ENCODE assay signal across 27 cellular contexts in the genomic region with DNA sequence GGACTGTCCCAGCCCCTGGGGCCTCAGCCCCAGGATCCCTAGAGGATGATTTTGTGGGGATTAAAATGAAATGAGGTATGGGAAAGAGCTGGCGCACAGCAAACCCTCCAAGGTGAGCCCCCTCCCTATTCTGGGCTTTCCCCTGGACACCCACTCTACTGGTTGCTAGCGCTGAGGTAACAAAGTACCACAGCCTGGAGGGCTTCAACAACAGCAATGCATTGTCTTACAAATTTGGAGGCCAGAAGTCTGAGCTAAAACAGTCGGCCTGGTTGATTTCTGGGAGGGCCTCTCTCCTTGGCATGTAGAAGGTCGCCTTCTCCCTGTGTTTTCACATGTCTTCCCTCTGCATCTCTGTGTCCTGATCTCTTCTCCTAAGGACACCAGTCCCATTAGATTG.
"Had no signal": no experiment of that assay in that cellular context is flagged by ENCODE, and none has a peak within 500 bp of the region (broad histone marks: within the 10 kb centered on the region; RNA-seq: fewer than 3 reads in every experiment).

No MANE protein-coding gene starts in this region.

- H3K4me3 ChIP-seq: hepatocyte, left ventricle myocardium inferior, lung, neural progenitor cell, ovary, prostate gland, skin epidermis, stomach, testis, thyroid gland, transverse colon, upper lobe of left lung, vagina had no signal

- H3K27ac Mint-ChIP-seq: mesothelial cell of epicardium; naive B cell; natural killer cell; nephron progenitor cell; neural progenitor cell; stimulated activated naive B cell treated with anti-CD40 and anti-IgM and Interleukin-4, amounts not matched to agents 10 μg/mL and 1 μg/mL and 100 μg/mL, for 72 hours had no signal

- H3K9me3 ChIP-seq: left ventricle myocardium inferior, ovary, prostate gland, stomach, testis, thyroid gland, transverse colon, upper lobe of left lung, vagina had no signal

- ATAC-seq: natural killer cell; sciatic nerve; stimulated activated naive B cell treated with anti-CD40 and anti-IgM and Interleukin-4, amounts not matched to agents 10 μg/mL and 1 μg/mL and 100 μg/mL, for 72 hours; stimulated activated naive CD8-positive, alpha-beta T cell treated with anti-CD3 and anti-CD28 coated beads, Interleukin-15, Interleukin-2, amounts not matched to agents 100 U/mL and 50 U/mL, for 24 hours had no signal

- H3K4me2 ChIP-seq: hepatocyte, neural progenitor cell had no signal

- H3K27me3 ChIP-seq: hepatocyte, neural progenitor cell, ovary, testis, thyroid gland, transverse colon, upper lobe of left lung, vagina had no signal

- DNase-seq: islet precursor cell; left ventricle myocardium inferior; naive B cell; natural killer cell; nephron progenitor cell; ovary; posterior cingulate gyrus; retina; stimulated activated CD4-positive, alpha-beta T cell treated with anti-CD3 and anti-CD28 coated beads, Interleukin-12 subunit alpha, Interleukin-12 subunit beta, amount 100 ng/mL, for 4 hours; stimulated activated CD4-positive, alpha-beta T cell treated with anti-CD3 and anti-CD28 coated beads, Interleukin-15, amount 100 ng/mL, for 24 hours; stimulated activated CD4-positive, alpha-beta T cell treated with anti-CD3 and anti-CD28 coated beads, Interleukin-2, amount 100 ng/mL, for 24 hours; stimulated activated CD4-positive, alpha-beta T cell treated with anti-CD3 and anti-CD28 coated beads, Interleukin-4, amount 100 ng/mL, for 1 hour; stimulated activated naive B cell treated with anti-CD40 and anti-IgM and Interleukin-4, amounts not matched to agents 10 μg/mL and 1 μg/mL and 100 μg/mL, for 72 hours; stimulated activated naive CD8-positive, alpha-beta T cell treated with anti-CD3 and anti-CD28 coated beads, Interleukin-15, Interleukin-2, amounts not matched to agents 100 U/mL and 50 U/mL, for 24 hours; stomach; testis; thyroid gland; transverse colon had no signal

- H3K9ac ChIP-seq: neural progenitor cell had no signal

- H3K36me3 Mint-ChIP-seq: mesothelial cell of epicardium; naive B cell; natural killer cell; neural progenitor cell; stimulated activated naive B cell treated with anti-CD40 and anti-IgM and Interleukin-4, amounts not matched to agents 10 μg/mL and 1 μg/mL and 100 μg/mL, for 72 hours had no signal

- H2AFZ ChIP-seq: hepatocyte, neural progenitor cell had no signal

- H3K79me2 ChIP-seq: hepatocyte had no signal

- H3K4me1 ChIP-seq: neural progenitor cell, prostate gland, stomach, testis, thyroid gland, transverse colon, upper lobe of left lung, vagina had no signal

- H3K36me3 ChIP-seq: left ventricle myocardium inferior, neural progenitor cell, ovary, prostate gland, stomach, thyroid gland, transverse colon, upper lobe of left lung, vagina had no signal

- H3K9me3 Mint-ChIP-seq: mesothelial cell of epicardium; neural progenitor cell; stimulated activated naive B cell treated with anti-CD40 and anti-IgM and Interleukin-4, amounts not matched to agents 10 μg/mL and 1 μg/mL and 100 μg/mL, for 72 hours had no signal

- H3K4me3 Mint-ChIP-seq: mesothelial cell of epicardium; natural killer cell; nephron progenitor cell; neural progenitor cell; stimulated activated naive B cell treated with anti-CD40 and anti-IgM and Interleukin-4, amounts not matched to agents 10 μg/mL and 1 μg/mL and 100 μg/mL, for 72 hours had no signal

- H3K27me3 Mint-ChIP-seq: naive B cell had no signal

- H3K27ac ChIP-seq: hepatocyte, left ventricle myocardium inferior, neural progenitor cell, ovary, prostate gland, skin epidermis, stomach, testis, thyroid gland, transverse colon, upper lobe of left lung, vagina had no signal

- H3K4me1 Mint-ChIP-seq: naive B cell; natural killer cell; nephron progenitor cell; neural progenitor cell; stimulated activated naive B cell treated with anti-CD40 and anti-IgM and Interleukin-4, amounts not matched to agents 10 μg/mL and 1 μg/mL and 100 μg/mL, for 72 hours had no signal
